29 cellular contexts compared by ENCODE assay signal in the genomic region with DNA sequence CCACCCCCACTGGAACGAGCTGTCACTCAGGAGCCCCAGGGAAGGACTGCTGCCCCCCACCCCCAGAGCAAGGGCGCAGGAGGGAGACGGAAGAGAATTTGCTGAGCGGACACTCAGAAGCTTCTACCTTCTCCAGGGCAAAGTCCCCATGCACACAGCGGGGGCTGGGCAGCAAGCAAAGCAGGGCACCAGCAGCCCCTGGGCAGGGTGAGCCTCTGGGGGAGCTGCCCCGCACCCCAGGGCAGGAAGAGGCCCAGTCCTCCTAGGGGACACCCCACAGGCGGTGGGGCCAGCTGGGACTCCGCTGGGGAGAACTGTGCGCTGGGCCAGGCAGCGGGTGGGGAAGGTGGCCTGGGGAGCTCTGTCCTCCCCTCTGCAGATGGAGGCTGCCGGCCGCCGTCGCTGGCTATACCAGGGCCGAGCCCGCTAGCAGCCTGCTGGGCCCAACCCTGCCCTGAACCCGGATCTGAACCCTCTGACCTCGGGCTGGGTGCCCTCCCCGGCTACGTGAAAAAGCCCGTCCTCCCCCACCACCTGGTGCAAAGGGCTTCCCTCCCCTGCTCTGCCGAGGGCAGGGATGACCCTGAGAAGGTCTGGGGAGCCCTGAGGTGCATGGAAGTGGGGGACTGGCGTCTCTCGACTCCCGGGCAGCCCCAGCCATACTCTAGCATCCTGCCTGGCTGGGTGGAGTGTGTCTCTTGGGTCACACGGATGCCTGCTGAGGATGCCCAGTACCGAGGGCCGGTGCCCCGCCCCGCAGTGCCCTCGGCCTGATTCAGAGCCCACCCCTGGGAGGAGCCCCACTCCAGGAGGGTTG. TPM values are rescaled to one million over a fixed set of nuclear protein-coding genes. Genes with fewer than 3 reads are reported as not detected.
A peak's percentile ranks its signal among the peaks of the same experiment; 100 is the strongest.
DNase-seq lines count a peak whose midpoint lies in the region; ATAC-seq, FAIRE-seq and TF ChIP-seq lines count a peak whose summit lies in the region.
"Had no signal": no experiment of that assay in that cellular context is flagged by ENCODE, and none has a peak within 500 bp of the region (broad histone marks: within the 10 kb centered on the region; RNA-seq: fewer than 3 reads in every experiment).

No MANE protein-coding gene starts in this region.

- H3K36me3 ChIP-seq in NT2/D1 (ENCODE audit: insufficient read depth, insufficient read length, low read length) (no peaks in the 10 kb centered on the region), duodenal mucosa (ENCODE audit: control insufficient read depth in 1 of 2, insufficient read depth in 2 of 2, low read length in 2 of 2) (no peaks in the 10 kb centered on the region), GM23338 (ENCODE audit: insufficient read depth) (no peaks in the 10 kb centered on the region)
- no peaks in the 10 kb centered on the region for H3K36me3 ChIP-seq in effector memory CD4-positive, alpha-beta T cell (ENCODE audit: control insufficient read depth, insufficient read depth, low read length)

- TF ChIP-seq POLR2A in A549 (IDR thresholded peaks at IDR 0.05; ENCODE audit: low read length), result no peak

- H3K9me3 Mint-ChIP-seq in nephron, result no peaks in the 10 kb centered on the region
- H3K9me3 Mint-ChIP-seq in GM23338, result no peaks in the 10 kb centered on the region
- H3K9me3 Mint-ChIP-seq: CD4-positive, alpha-beta memory T cell had no signal

- H3K27ac ChIP-seq in A549 (peak overlapping the region in 1 of 2 experiments; percentile 49; a peak in 2 of 6 replicates), duodenal mucosa (ENCODE audit: low read depth, low read length) (peak overlapping the region; percentile 3), GM23338 (ENCODE audit: low read depth) (no peak overlapping the region)
- H3K27ac ChIP-seq in effector memory CD4-positive, alpha-beta T cell (ENCODE audit: insufficient read depth, low read length, poor library complexity, severe bottlenecking), result no peak overlapping the region
- H3K27ac ChIP-seq: PC-9 had no signal

- no peak overlapping the region for H3K4me3 Mint-ChIP-seq in nephron
- H3K4me3 Mint-ChIP-seq in GM23338, result no peak overlapping the region
- H3K4me3 Mint-ChIP-seq: CD4-positive, alpha-beta memory T cell had no signal

- peak overlapping the region; percentile 32; the same call in 1 of the 3 replicates for H3K4me2 ChIP-seq in A549
- no peak overlapping the region for H3K4me2 ChIP-seq in GM23338
- H3K4me2 ChIP-seq: PC-9 had no signal

- no peaks in the 10 kb centered on the region for H3K27me3 ChIP-seq in NT2/D1 (ENCODE audit: insufficient read depth, insufficient read length)
- H3K27me3 ChIP-seq in duodenal mucosa (ENCODE audit: control insufficient read depth in 1 of 2, insufficient read depth in 2 of 2, low read length in 2 of 2), result peaks cover 21 to 37% of the 10 kb centered on the region in 2 donors
- no peaks in the 10 kb centered on the region for H3K27me3 ChIP-seq in GM23338 (ENCODE audit: insufficient read depth)
- peaks cover 4% of the 10 kb centered on the region for H3K27me3 ChIP-seq in effector memory CD4-positive, alpha-beta T cell (replicated peaks; ENCODE audit: control insufficient read depth, insufficient read depth, low read length, poor library complexity, severe bottlenecking)

- H3K9me3 ChIP-seq in A549 (no peaks in the 10 kb centered on the region), NT2/D1 (ENCODE audit: insufficient read depth, low read length) (no peaks in the 10 kb centered on the region), duodenal mucosa (ENCODE audit: control insufficient read depth in 1 of 2, low read length in 2 of 2) (no peaks in the 10 kb centered on the region)
- H3K9me3 ChIP-seq in effector memory CD4-positive, alpha-beta T cell (ENCODE audit: control insufficient read depth, low read length), result no peaks in the 10 kb centered on the region

- H3K4me1 ChIP-seq in A549, result peaks cover 48% of the 10 kb centered on the region
- H3K4me1 ChIP-seq in NT2/D1 (ENCODE audit: insufficient read depth, insufficient read length), result peaks cover 41% of the 10 kb centered on the region
- peaks cover 30 to 46% of the 10 kb centered on the region in 2 donors for H3K4me1 ChIP-seq in duodenal mucosa (ENCODE audit: control insufficient read depth in 1 of 2, insufficient read depth in 2 of 2, low read length in 2 of 2)
- no peaks in the 10 kb centered on the region for H3K4me1 ChIP-seq in GM23338 (ENCODE audit: insufficient read depth)
- H3K4me1 ChIP-seq in effector memory CD4-positive, alpha-beta T cell (ENCODE audit: control insufficient read depth, insufficient read depth, low read length, poor library complexity, severe bottlenecking), result peaks cover 5% of the 10 kb centered on the region

- H3K4me1 Mint-ChIP-seq in nephron, result peaks cover 9% of the 10 kb centered on the region
- H3K4me1 Mint-ChIP-seq in GM23338, result peaks cover 3% of the 10 kb centered on the region; the same call in 2 of the 3 replicates

- WGBS in A549 (ENCODE audit: missing lambda C conversion rate), result 64% methylated on average over 14 of the region's 31 CpGs

- no peaks in the 10 kb centered on the region for H3F3A ChIP-seq in GM23338 (replicated peaks; ENCODE audit: low read depth)

- CTCF ChIA-PET in A549 (lab: Yijun Ruan, JAX), result interaction anchor here (0.7 to 10.1 kb wide), 14 partner anchors 11 to 442 kb away, joined by 3 to 81 read pairs (median 3); a partner anchor contains a TSS

- no peaks in the 10 kb centered on the region for H4K20me1 ChIP-seq in GM23338 (replicated peaks; ENCODE audit: insufficient read depth)

- DNase-seq in A549 (ENCODE audit: low read depth in 1 of 2, low spot score in 1 of 2) (no peak), NT2/D1 (ENCODE audit: low read depth, low spot score) (no peak), inferior parietal cortex (ENCODE audit: extremely low spot score) (no peak), GM23338 (ENCODE audit: low spot score) (no peak)
- no peak for DNase-seq in effector memory CD4-positive, alpha-beta T cell
- DNase-seq: 8988T; C1 segment of cervical spinal cord; CD4-positive, alpha-beta memory T cell; COR-L47; DMS53; Kasumi-1; MV-4-11; NCI-H1105; NCI-H146; NCI-H2029; NCI-H446; NCI-H524 treated with DMSO at 0.1 percent for 48 hours; NCI-H774; PC-9; Right ventricle myocardium superior had no signal

- no peak for FAIRE-seq in A549 (lab: Jason Lieb, UNC)
- FAIRE-seq: GM12878, H1 had no signal

- no peaks in the 10 kb centered on the region for H3K9me2 ChIP-seq in GM23338 (ENCODE audit: insufficient read depth)

- TF ChIP-seq CTCF in A549 (IDR thresholded peaks at IDR 0.05) (no peak), nephron (IDR thresholded peaks at IDR 0.05; ENCODE audit: unreplicated experiment in 3 of 3) (no peak), GM23338 (conservative IDR thresholded peaks at IDR 0.05; ENCODE audit: low read depth in 2 of 2) (no peak)

- H3K36me3 Mint-ChIP-seq in nephron (ENCODE audit: low read depth) (no peaks in the 10 kb centered on the region), GM23338 (ENCODE audit: low read depth) (no peaks in the 10 kb centered on the region)
- H3K36me3 Mint-ChIP-seq: CD4-positive, alpha-beta memory T cell had no signal

- TF ChIP-seq RAD21 in A549 (conservative IDR thresholded peaks at IDR 0.05 in 1 of 2, IDR thresholded peaks at IDR 0.05 in 1 of 2), result no peak

- peak overlapping the region in 2 of 3 experiments; percentile 72 to 73 for H3K27ac Mint-ChIP-seq in nephron
- no peak overlapping the region for H3K27ac Mint-ChIP-seq in GM23338
- H3K27ac Mint-ChIP-seq: CD4-positive, alpha-beta memory T cell had no signal

- H3K27me3 Mint-ChIP-seq in nephron (ENCODE audit: low read depth) (peaks cover 7% of the 10 kb centered on the region), GM23338 (ENCODE audit: insufficient read depth, low read depth, poor library complexity) (peaks cover 3% of the 10 kb centered on the region)

- ATAC-seq in A549, result peak in 1 of 2 experiments; percentile 23; a peak in 3 of 6 replicates
- no peak for ATAC-seq in GM23338
- ATAC-seq: GM12878, HCT116 had no signal

- H3K9ac ChIP-seq in NT2/D1 (ENCODE audit: insufficient read length, low read depth) (peak overlapping the region; percentile 36), duodenal mucosa (ENCODE audit: low read depth in 1 of 2, low read length in 2 of 2) (no peak overlapping the region)

- H2AFZ ChIP-seq in GM23338, result no peak overlapping the region
- H2AFZ ChIP-seq: PC-9 had no signal

- no peak overlapping the region for H3K4me3 ChIP-seq in A549
- no peak overlapping the region for H3K4me3 ChIP-seq in NT2/D1 (ENCODE audit: insufficient read length, low read depth)
- no peak overlapping the region for H3K4me3 ChIP-seq in duodenal mucosa (ENCODE audit: low read depth in 1 of 2, low read length in 2 of 2)
- H3K4me3 ChIP-seq in GM23338, result no peak overlapping the region
- no peak overlapping the region for H3K4me3 ChIP-seq in effector memory CD4-positive, alpha-beta T cell (ENCODE audit: insufficient read depth, low read depth, low read length, poor library complexity, severe bottlenecking)
- H3K4me3 ChIP-seq: GM12878, PC-9 had no signal

- POLR2A ChIA-PET in A549 (lab: Yijun Ruan, JAX), result interaction anchor here (0.7 to 1.7 kb wide), 3 partner anchors 10 to 63 kb away, joined by 3 to 10 read pairs (median 4); no protein-coding TSS in a partner anchor

- TF ChIP-seq EP300 in A549 (IDR thresholded peaks at IDR 0.05), result no peak

- no peaks in the 10 kb centered on the region for H3K79me2 ChIP-seq in GM23338 (replicated peaks; ENCODE audit: insufficient read depth)

RNA-seq across cellular contexts. Expression of a gene that starts 0.6 kb away (rescaled TPM):
- polyA plus RNA-seq in A549 (2011; rRNA removed), result not detected in 2 replicates
- 0.04 TPM in 2 replicates for polyA plus RNA-seq in A549 (2012; cell fraction: cytosol; rRNA removed)
- 0.18 and 0.20 TPM in 2 replicates for polyA plus RNA-seq in A549 (2012; cell fraction: nucleus; rRNA removed)
- polyA plus RNA-seq in A549 (2017; fragmentation: RNase III; extraction: RNeasy Plus Mini Kit Qiagen cat#74134 plus additional on column Dnase treatment), result 0.04 to 0.05 TPM (median 0.05 TPM) in 3 replicates
- not detected in 2 replicates for polyA minus RNA-seq in A549 (2011; rRNA and poly(A)+ RNA removed)
- total RNA-seq in GM23338 (2014; rRNA removed; shearing (Covaris generic)), result not detected in 2 replicates
- not detected in 2 replicates for polyA plus RNA-seq in GM23338 (2016; fragmentation: Nextera tagmentation; extraction: Ambion mirVana)
- total RNA-seq: CD4-positive, alpha-beta memory T cell; Daoy; G401; GM12878; H1; Right ventricle myocardium superior; RPMI7951 had no signal
- polyA plus RNA-seq: CD4-positive, alpha-beta memory T cell; GM12878 had no signal

RNA-seq across cellular contexts. Expression of a gene that starts 2.8 kb away (rescaled TPM):
- polyA plus RNA-seq in A549 (2011; rRNA removed), result not detected in 2 replicates
- 0.04 TPM in 2 replicates for polyA plus RNA-seq in A549 (2012; cell fraction: cytosol; rRNA removed)
- polyA plus RNA-seq in A549 (2012; cell fraction: nucleus; rRNA removed), result 0.14 and 0.23 TPM in 2 replicates
- polyA plus RNA-seq in A549 (2017; fragmentation: RNase III; extraction: RNeasy Plus Mini Kit Qiagen cat#74134 plus additional on column Dnase treatment), result 0.04 to 0.07 TPM (median 0.07 TPM) in 3 replicates
- polyA minus RNA-seq in A549 (2011; rRNA and poly(A)+ RNA removed), result not detected in 2 replicates
- total RNA-seq in GM23338 (2014; rRNA removed; shearing (Covaris generic)), result 0.63 TPM in 1 of 2 replicates, not detected in the other
- not detected in 2 replicates for polyA plus RNA-seq in GM23338 (2016; fragmentation: Nextera tagmentation; extraction: Ambion mirVana)
- total RNA-seq: CD4-positive, alpha-beta memory T cell; Daoy; G401; GM12878; H1; M059J; Right ventricle myocardium superior; RPMI7951 had no signal
- polyA plus RNA-seq: CD4-positive, alpha-beta memory T cell; GM12878 had no signal

RNA-seq across cellular contexts. Expression of a gene that starts 5.1 kb away (rescaled TPM):
- polyA plus RNA-seq in A549 (2011; rRNA removed) (0.30 and 0.32 TPM in 2 replicates), A549 (2017; fragmentation: RNase III; extraction: RNeasy Plus Mini Kit Qiagen cat#74134 plus additional on column Dnase treatment) (0.81 to 1.0 TPM (median 0.87 TPM) in 3 replicates), GM23338 (2016; fragmentation: Nextera tagmentation; extraction: Ambion mirVana) (2.0 and 3.2 TPM in 2 replicates)
- polyA plus RNA-seq in A549 (2012; cell fraction: cytosol; rRNA removed), result 0.89 and 1.6 TPM in 2 replicates
- polyA plus RNA-seq in A549 (2012; cell fraction: nucleus; rRNA removed), result 0.71 and 1.6 TPM in 2 replicates
- polyA minus RNA-seq in A549 (2011; rRNA and poly(A)+ RNA removed), result 0.37 and 0.54 TPM in 2 replicates
- 1.4 and 2.0 TPM in 2 replicates for total RNA-seq in GM23338 (2014; rRNA removed; shearing (Covaris generic))
- total RNA-seq: Right ventricle myocardium superior had no signal
- polyA plus RNA-seq: CD4-positive, alpha-beta memory T cell had no signal

RNA-seq across cellular contexts. Expression of a gene that starts 8.1 kb away (rescaled TPM):
- polyA plus RNA-seq in A549 (2011; rRNA removed) (0.06 and 0.29 TPM in 2 replicates), A549 (2017; fragmentation: RNase III; extraction: RNeasy Plus Mini Kit Qiagen cat#74134 plus additional on column Dnase treatment) (1.0 to 1.7 TPM (median 1.7 TPM) in 3 replicates), GM23338 (2016; fragmentation: Nextera tagmentation; extraction: Ambion mirVana) (5.6 and 7.4 TPM in 2 replicates)
- polyA plus RNA-seq in A549 (2012; cell fraction: cytosol; rRNA removed), result 0.95 and 1.5 TPM in 2 replicates
- polyA plus RNA-seq in A549 (2012; cell fraction: nucleus; rRNA removed), result 4.8 and 5.1 TPM in 2 replicates
- polyA minus RNA-seq in A549 (2011; rRNA and poly(A)+ RNA removed), result not detected in 2 replicates
- 1.4 and 1.9 TPM in 2 replicates for total RNA-seq in GM23338 (2014; rRNA removed; shearing (Covaris generic))
- total RNA-seq: Daoy, G401, RPMI7951 had no signal
- polyA plus RNA-seq: CD4-positive, alpha-beta memory T cell had no signal

RNA-seq across cellular contexts. Expression of a gene that starts 11.0 kb away (rescaled TPM):
- polyA plus RNA-seq in A549 (2011; rRNA removed) (256 and 268 TPM in 2 replicates), A549 (2017; fragmentation: RNase III; extraction: RNeasy Plus Mini Kit Qiagen cat#74134 plus additional on column Dnase treatment) (646 to 795 TPM (median 671 TPM) in 3 replicates), GM23338 (2016; fragmentation: Nextera tagmentation; extraction: Ambion mirVana) (389 and 408 TPM in 2 replicates)
- polyA plus RNA-seq in A549 (2012; cell fraction: cytosol; rRNA removed), result 1,090 and 1,227 TPM in 2 replicates
- 1,168 and 1,626 TPM in 2 replicates for polyA plus RNA-seq in A549 (2012; cell fraction: nucleus; rRNA removed)
- 286 and 296 TPM in 2 replicates for polyA minus RNA-seq in A549 (2011; rRNA and poly(A)+ RNA removed)
- total RNA-seq in GM23338 (2014; rRNA removed; shearing (Covaris generic)), result 334 and 374 TPM in 2 replicates
